In genomic region chr12:57198329-57198728, GRCh38 we compare ENCODE assay signal across 35 cellular contexts. TPM values are rescaled to one million over a fixed set of nuclear protein-coding genes. Genes with fewer than 3 reads are reported as not detected.
"Had no signal": no experiment of that assay in that cellular context is flagged by ENCODE, and none has a peak within 500 bp of the region (broad histone marks: within the 10 kb centered on the region; RNA-seq: fewer than 3 reads in every experiment).

No MANE protein-coding gene starts in this region.

- ATAC-seq: effector memory CD8-positive, alpha-beta T cell; esophagus mucosa; gastrocnemius medialis; heart right ventricle; left cardiac atrium; left lung; left ventricle myocardium superior; lower lobe of right lung; mucosa of descending colon had no signal

- FAIRE-seq: endometrium, islet of Langerhans, keratinocyte had no signal

- H3K36me3 Mint-ChIP-seq: naive B cell had no signal

- H3K4me3 ChIP-seq: colonic mucosa, esophagus squamous epithelium, gastrocnemius medialis, heart right ventricle, left lung, lower lobe of right lung, mucosa of descending colon had no signal

- H3K4me1 Mint-ChIP-seq: endodermal cell, mesothelial cell of epicardium, naive B cell had no signal

- H3K27ac ChIP-seq: colonic mucosa, epithelial cell of prostate, esophagus squamous epithelium, gastrocnemius medialis, heart right ventricle, left lung, lower lobe of right lung had no signal

- H3K9me3 Mint-ChIP-seq: dendritic cell treated with granulocyte-macrophage colony-stimulating factor and Interleukin-4, amounts not matched to agents 40 ng/mL and 50 ng/mL, for 4 days; effector memory CD8-positive, alpha-beta T cell; endodermal cell; mesothelial cell of epicardium; naive B cell had no signal

- H3K4me1 ChIP-seq: colonic mucosa, esophagus squamous epithelium, gastrocnemius medialis, heart right ventricle, left lung, lower lobe of right lung had no signal

- H3K4me3 Mint-ChIP-seq: dendritic cell treated with granulocyte-macrophage colony-stimulating factor and Interleukin-4, amounts not matched to agents 40 ng/mL and 50 ng/mL, for 4 days; effector memory CD8-positive, alpha-beta T cell; endodermal cell; mesothelial cell of epicardium had no signal

- H3K27ac Mint-ChIP-seq: dendritic cell treated with granulocyte-macrophage colony-stimulating factor and Interleukin-4, amounts not matched to agents 40 ng/mL and 50 ng/mL, for 4 days; effector memory CD8-positive, alpha-beta T cell; endodermal cell; mesothelial cell of epicardium; naive B cell had no signal

- DNase-seq: colonic mucosa; cortex of kidney; effector CD8-positive, alpha-beta T cell; effector memory CD8-positive, alpha-beta T cell; endodermal cell; erythroblast; esophagus squamous epithelium; foreskin fibroblast; foreskin melanocyte; gastrocnemius medialis; glutamatergic neuron; head of caudate nucleus; heart right ventricle; hippocampal formation; left cardiac atrium; left lung; left ventricle myocardium superior; lower lobe of right lung; mesenchymal stem cell; naive B cell had no signal

- H3K27me3 Mint-ChIP-seq: dendritic cell treated with granulocyte-macrophage colony-stimulating factor and Interleukin-4, amounts not matched to agents 40 ng/mL and 50 ng/mL, for 4 days had no signal

- H3K27me3 ChIP-seq: colonic mucosa, esophagus squamous epithelium, gastrocnemius medialis, heart right ventricle, left lung had no signal

- H3K9me3 ChIP-seq: colonic mucosa, esophagus squamous epithelium, gastrocnemius medialis, heart right ventricle, left lung, lower lobe of right lung, mucosa of descending colon had no signal

RNA-seq across cellular contexts. Expression of gene NXPH4, which starts 18.3 kb away (rescaled TPM):
- total RNA-seq: gastrocnemius medialis, lower lobe of right lung had no signal

RNA-seq across cellular contexts. Expression of gene LRP1-AS, which starts 50.9 kb away (rescaled TPM):
- total RNA-seq: colonic mucosa, dermis microvascular lymphatic vessel endothelial cell, endodermal cell, esophagus mucosa, esophagus squamous epithelium, gastrocnemius medialis, glomerular endothelial cell, heart right ventricle, kidney epithelial cell, left cardiac atrium, left lung, left ventricle myocardium superior, lower leg skin, lower lobe of right lung, lung microvascular endothelial cell, mesenteric fat pad, mesothelial cell of epicardium, mucosa of descending colon, myocyte had no signal
- polyA plus RNA-seq: heart right ventricle, keratinocyte had no signal
